In the genomic region with DNA sequence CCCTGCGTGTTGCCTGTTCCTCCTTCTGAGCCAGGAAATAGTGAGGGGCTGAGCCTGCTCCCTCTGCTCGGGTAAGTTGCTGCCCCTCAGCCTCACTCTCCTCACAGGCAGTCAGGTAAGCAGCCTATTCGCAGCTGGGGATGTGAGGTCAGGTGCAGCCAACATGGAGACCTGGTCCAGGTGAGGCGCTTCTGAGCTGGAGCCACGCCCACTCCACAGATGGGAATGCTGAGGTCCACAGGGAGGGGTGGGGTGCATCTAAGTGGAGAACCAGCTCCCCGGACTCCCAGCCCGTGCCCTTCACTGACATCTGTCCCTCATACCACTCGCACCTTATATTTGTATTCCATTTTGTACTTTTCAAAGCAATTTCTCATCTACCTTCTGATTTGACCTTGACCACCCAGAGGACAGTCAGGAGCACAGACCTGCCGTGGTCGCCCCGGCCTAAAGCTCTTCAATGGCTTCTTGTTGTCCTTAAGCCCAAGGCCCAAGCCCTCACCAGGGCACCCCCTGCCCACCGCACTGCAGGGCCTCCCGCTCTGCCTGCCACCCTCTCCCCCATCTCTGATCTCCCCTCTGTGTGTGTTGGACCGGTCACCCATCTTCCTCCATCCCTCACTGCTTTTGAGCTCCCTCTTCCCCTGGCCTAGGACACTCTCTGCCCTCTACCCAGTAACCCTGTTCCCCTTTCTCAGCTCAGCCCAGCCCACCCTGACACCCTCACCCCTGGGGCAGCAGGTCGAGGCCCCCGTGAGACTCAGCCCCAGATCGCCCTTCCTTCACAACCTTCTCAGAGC, we compare ENCODE assay signal across 14 cellular contexts. TPM values are rescaled to one million over a fixed set of nuclear protein-coding genes. Genes with fewer than 3 reads are reported as not detected.
DNase-seq lines count a peak whose midpoint lies in the region; ATAC-seq and TF ChIP-seq lines count a peak whose summit lies in the region.
"Had no signal": no experiment of that assay in that cellular context is flagged by ENCODE, and none has a peak within 500 bp of the region (broad histone marks: within the 10 kb centered on the region; RNA-seq: fewer than 3 reads in every experiment).

No MANE protein-coding gene starts in this region.

- no peaks in the 10 kb centered on the region for H3K36me3 Mint-ChIP-seq in natural killer cell treated with Interleukin-12 subunit alpha and Interleukin-12 subunit beta and Interleukin-15 and Interleukin-18, amount 100 ng/mL, for 72 hours
- H3K36me3 Mint-ChIP-seq in natural killer cell (no peaks in the 10 kb centered on the region), memory B cell (peaks cover 4% of the 10 kb centered on the region)
- no peaks in the 10 kb centered on the region for H3K36me3 Mint-ChIP-seq in activated T-helper 1 cell treated with anti-CD3 and anti-CD28 coated beads, Interleukin-12 subunit alpha, Interleukin-12 subunit beta, Interleukin-2, Interleukin-4 antibody, amounts not matched to agents 30 ng/mL and 10 ng/mL and 1 ng/mL, durations not matched to agents 14 hours and 24 hours and 36 hours (ENCODE audit: low read depth)

- no peak overlapping the region for H3K27ac Mint-ChIP-seq in natural killer cell treated with Interleukin-12 subunit alpha and Interleukin-12 subunit beta and Interleukin-15 and Interleukin-18, amount 100 ng/mL, for 72 hours
- H3K27ac Mint-ChIP-seq in natural killer cell (no peak overlapping the region), memory B cell (peak overlapping the region; percentile 69)
- H3K27ac Mint-ChIP-seq in activated T-helper 1 cell treated with anti-CD3 and anti-CD28 coated beads, Interleukin-12 subunit alpha, Interleukin-12 subunit beta, Interleukin-2, Interleukin-4 antibody, amounts not matched to agents 30 ng/mL and 10 ng/mL and 1 ng/mL, durations not matched to agents 14 hours and 24 hours and 36 hours: peak overlapping the region; percentile 37
- H3K27ac Mint-ChIP-seq: CD4-positive, alpha-beta T cell had no signal

- intact Hi-C loops in natural killer cell (cut with micrococcal nuclease): no loop called here
- intact Hi-C loops in activated T-helper 1 cell treated with anti-CD3 and anti-CD28 coated beads, Interleukin-12 subunit alpha, Interleukin-12 subunit beta, Interleukin-2, Interleukin-4 antibody, amounts not matched to agents 30 ng/mL and 10 ng/mL and 1 ng/mL, durations not matched to agents 14 hours and 24 hours and 36 hours (cut with micrococcal nuclease): no loop called here

- H3K27me3 Mint-ChIP-seq in natural killer cell treated with Interleukin-12 subunit alpha and Interleukin-12 subunit beta and Interleukin-15 and Interleukin-18, amount 100 ng/mL, for 72 hours: no peaks in the 10 kb centered on the region
- H3K27me3 Mint-ChIP-seq in natural killer cell (ENCODE audit: low read depth in 2 of 2) (no peaks in the 10 kb centered on the region), memory B cell (peaks cover 3% of the 10 kb centered on the region)
- H3K27me3 Mint-ChIP-seq in activated T-helper 1 cell treated with anti-CD3 and anti-CD28 coated beads, Interleukin-12 subunit alpha, Interleukin-12 subunit beta, Interleukin-2, Interleukin-4 antibody, amounts not matched to agents 30 ng/mL and 10 ng/mL and 1 ng/mL, durations not matched to agents 14 hours and 24 hours and 36 hours (ENCODE audit: insufficient read depth): peaks cover 2% of the 10 kb centered on the region
- H3K27me3 Mint-ChIP-seq: CD4-positive, alpha-beta T cell had no signal

- no peak overlapping the region for H3K4me3 Mint-ChIP-seq in natural killer cell treated with Interleukin-12 subunit alpha and Interleukin-12 subunit beta and Interleukin-15 and Interleukin-18, amount 100 ng/mL, for 72 hours
- H3K4me3 Mint-ChIP-seq in natural killer cell: no peak overlapping the region
- no peak overlapping the region for H3K4me3 Mint-ChIP-seq in activated T-helper 1 cell treated with anti-CD3 and anti-CD28 coated beads, Interleukin-12 subunit alpha, Interleukin-12 subunit beta, Interleukin-2, Interleukin-4 antibody, amounts not matched to agents 30 ng/mL and 10 ng/mL and 1 ng/mL, durations not matched to agents 14 hours and 24 hours and 36 hours
- no peak overlapping the region for H3K4me3 Mint-ChIP-seq in memory B cell
- H3K4me3 Mint-ChIP-seq: CD4-positive, alpha-beta T cell had no signal

- TF ChIP-seq CTCF in natural killer cell (IDR thresholded peaks at IDR 0.05): no peak

- no peak for ATAC-seq in natural killer cell treated with Interleukin-12 subunit alpha and Interleukin-12 subunit beta and Interleukin-15 and Interleukin-18, amount 100 ng/mL, for 72 hours
- ATAC-seq in natural killer cell (no peak), memory B cell (ENCODE audit: low read depth) (no peak)
- ATAC-seq in activated CD4-positive, CD25-positive, alpha-beta regulatory T cell treated with anti-CD3 and anti-CD28 coated beads, Interleukin-2, amount 50 U/mL, for 24 hours: no peak

- peaks cover 6 to 19% of the 10 kb centered on the region in 2 donors for H3K4me1 Mint-ChIP-seq in natural killer cell treated with Interleukin-12 subunit alpha and Interleukin-12 subunit beta and Interleukin-15 and Interleukin-18, amount 100 ng/mL, for 72 hours (ENCODE audit: low read depth in 2 of 2)
- H3K4me1 Mint-ChIP-seq in natural killer cell (peaks cover 22 to 28% of the 10 kb centered on the region in 2 donors), memory B cell (peaks cover 16% of the 10 kb centered on the region)
- peaks cover 20% of the 10 kb centered on the region for H3K4me1 Mint-ChIP-seq in activated T-helper 1 cell treated with anti-CD3 and anti-CD28 coated beads, Interleukin-12 subunit alpha, Interleukin-12 subunit beta, Interleukin-2, Interleukin-4 antibody, amounts not matched to agents 30 ng/mL and 10 ng/mL and 1 ng/mL, durations not matched to agents 14 hours and 24 hours and 36 hours (ENCODE audit: low read depth)

- DNase-seq in natural killer cell treated with Interleukin-12 subunit alpha and Interleukin-12 subunit beta and Interleukin-15 and Interleukin-18, amount 100 ng/mL, for 72 hours (ENCODE audit: low spot score): peak; percentile 48
- no peak for DNase-seq in natural killer cell
- DNase-seq in activated T-helper 1 cell treated with anti-CD3 and anti-CD28 coated beads, Interleukin-12 subunit alpha, Interleukin-12 subunit beta, Interleukin-2, Interleukin-4 antibody, amounts not matched to agents 30 ng/mL and 10 ng/mL and 1 ng/mL, durations not matched to agents 14 hours and 24 hours and 36 hours (ENCODE audit: low spot score): no peak
- DNase-seq in memory B cell (ENCODE audit: low spot score in 2 of 2): no peak
- no peak for DNase-seq in ureter (ENCODE audit: low spot score)
- no peak for DNase-seq in SHP77 (lab: John Stamatoyannopoulos, UW)
- DNase-seq: ACHN; CD4-positive, alpha-beta T cell; Kasumi-1; MM.1S; NCI-H1092 treated with DMSO at 0.1 percent for 48 hours; NCI-H510A treated with DMSO at 0.1 percent for 48 hours; SHP77 treated with DMSO at 0.1 percent for 48 hours had no signal

- no peaks in the 10 kb centered on the region for H3K9me3 Mint-ChIP-seq in natural killer cell treated with Interleukin-12 subunit alpha and Interleukin-12 subunit beta and Interleukin-15 and Interleukin-18, amount 100 ng/mL, for 72 hours
- H3K9me3 Mint-ChIP-seq in natural killer cell (no peaks in the 10 kb centered on the region), memory B cell (peaks cover 5% of the 10 kb centered on the region)
- peaks cover 7% of the 10 kb centered on the region for H3K9me3 Mint-ChIP-seq in activated T-helper 1 cell treated with anti-CD3 and anti-CD28 coated beads, Interleukin-12 subunit alpha, Interleukin-12 subunit beta, Interleukin-2, Interleukin-4 antibody, amounts not matched to agents 30 ng/mL and 10 ng/mL and 1 ng/mL, durations not matched to agents 14 hours and 24 hours and 36 hours
- H3K9me3 Mint-ChIP-seq: CD4-positive, alpha-beta T cell had no signal

RNA-seq across cellular contexts. Expression of a gene that starts 49.2 kb away (rescaled TPM):
- 10 to 100 TPM; 34.4 to 42.3 TPM for total RNA-seq in natural killer cell treated with Interleukin-12 subunit alpha and Interleukin-12 subunit beta and Interleukin-15 and Interleukin-18, amount 100 ng/mL, for 72 hours
- total RNA-seq in natural killer cell (10 to 100 TPM; 24.8 to 40.8 (median 26.8) TPM), ureter (41.1 TPM)
- 23.3 and 25.1 TPM in 2 replicates for total RNA-seq in activated T-helper 1 cell treated with anti-CD3 and anti-CD28 coated beads, Interleukin-12 subunit alpha, Interleukin-12 subunit beta, Interleukin-2, Interleukin-4 antibody, amounts not matched to agents 30 ng/mL and 10 ng/mL and 1 ng/mL, durations not matched to agents 14 hours and 24 hours and 36 hours

Comparison
In these comparisons a context has a peak if more than half of its experiments do, and no peak if none do; other contexts are left out.
1. H3K27ac Mint-ChIP-seq: peak in activated T-helper 1 cell treated with anti-CD3 and anti-CD28 coated beads, Interleukin-12 subunit alpha, Interleukin-12 subunit beta, Interleukin-2, Interleukin-4 antibody, amounts not matched to agents 30 ng/mL and 10 ng/mL and 1 ng/mL, durations not matched to agents 14 hours and 24 hours and 36 hours (single experiment) and memory B cell (single experiment); none in natural killer cell treated with Interleukin-12 subunit alpha and Interleukin-12 subunit beta and Interleukin-15 and Interleukin-18, amount 100 ng/mL, for 72 hours (0 of 2) and natural killer cell (0 of 2).